In genomic region chr1:84152649-84153056, GRCh38 we compare ENCODE assay signal across 12 cellular contexts. TPM values are rescaled to one million over a fixed set of nuclear protein-coding genes. Genes with fewer than 3 reads are reported as not detected.
A peak's percentile ranks its signal among the peaks of the same experiment; 100 is the strongest.
DNase-seq lines count a peak whose midpoint lies in the region; ATAC-seq and TF ChIP-seq lines count a peak whose summit lies in the region.
"Had no signal": no experiment of that assay in that cellular context is flagged by ENCODE, and none has a peak within 500 bp of the region (broad histone marks: within the 10 kb centered on the region; RNA-seq: fewer than 3 reads in every experiment).

No MANE protein-coding gene starts in this region.

- H2AFZ ChIP-seq in GM23248, result no peak overlapping the region

- no peaks in the 10 kb centered on the region for H3K9me3 ChIP-seq in right atrium auricular region
- no peaks in the 10 kb centered on the region for H3K9me3 ChIP-seq in GM23248 (ENCODE audit: low read depth)
- H3K9me3 ChIP-seq in MG63, result no peaks in the 10 kb centered on the region
- H3K9me3 ChIP-seq: gastrocnemius medialis had no signal

- DNase-seq in immature natural killer cell (no peak), right atrium auricular region (ENCODE audit: low spot score) (no peak), GM23248 (no peak), MG63 (no peak), NCI-H1417 treated with DMSO at 0.1 percent for 48 hours (lab: John Stamatoyannopoulos, UW) (no peak)
- DNase-seq: gastrocnemius medialis, NCI-H446, posterior cingulate gyrus, trophoblast cell had no signal

- H3K4me3 ChIP-seq in right atrium auricular region (no peak overlapping the region), GM23248 (no peak overlapping the region), MG63 (no peak overlapping the region)
- H3K4me3 ChIP-seq: gastrocnemius medialis had no signal

- H3K79me2 ChIP-seq in GM23248 (ENCODE audit: insufficient read depth), result no peaks in the 10 kb centered on the region

- peak overlapping the region; percentile 27 to 81 (median 65) for H3K27ac Mint-ChIP-seq in immature natural killer cell

- H3F3A ChIP-seq in GM23248 (ENCODE audit: insufficient read depth), result peaks cover 19% of the 10 kb centered on the region; the same call in 1 of the 2 replicates

- no peak overlapping the region for H3K9ac ChIP-seq in GM23248

- WGBS in GM23248 (ENCODE audit: low coverage in 1 of 2, low lambda C conversion rate in 2 of 2, missing lambda C conversion rate in 2 of 2), 2 experiments, result 98 to 100% methylated on average over 3 of the region's 3 CpGs

- H4K20me1 ChIP-seq in GM23248 (ENCODE audit: insufficient read depth), result no peaks in the 10 kb centered on the region; the same call in 1 of the 2 replicates

- TF ChIP-seq CTCF in right atrium auricular region (IDR thresholded peaks at IDR 0.05), result no peak

- H3K4me1 ChIP-seq in right atrium auricular region (no peaks in the 10 kb centered on the region), GM23248 (ENCODE audit: insufficient read depth) (peaks cover 8% of the 10 kb centered on the region)
- H3K4me1 ChIP-seq: gastrocnemius medialis had no signal

- in situ Hi-C loops in GM23248 (cut with MboI), result loop anchor here (10.0 to 25.0 kb wide), 3 partner anchors 282 to 762 kb away; no protein-coding TSS in a partner anchor

- H3K36me3 ChIP-seq in right atrium auricular region (no peaks in the 10 kb centered on the region), GM23248 (ENCODE audit: low read depth) (no peaks in the 10 kb centered on the region), MG63 (no peaks in the 10 kb centered on the region)
- H3K36me3 ChIP-seq: gastrocnemius medialis had no signal

- no peaks in the 10 kb centered on the region for H3K27me3 ChIP-seq in right atrium auricular region
- no peaks in the 10 kb centered on the region for H3K27me3 ChIP-seq in GM23248 (replicated peaks; ENCODE audit: insufficient read depth)
- no peaks in the 10 kb centered on the region for H3K27me3 ChIP-seq in MG63
- H3K27me3 ChIP-seq: gastrocnemius medialis had no signal

- no peaks in the 10 kb centered on the region for H3K27me3 Mint-ChIP-seq in immature natural killer cell (ENCODE audit: low read depth in 3 of 3)

- H3K27ac ChIP-seq in right atrium auricular region (no peak overlapping the region), GM23248 (no peak overlapping the region)
- H3K27ac ChIP-seq: gastrocnemius medialis had no signal

- peak; percentile 79 for ATAC-seq in GM18508 (IDR thresholded peaks at IDR 0.05; ENCODE audit: insufficient read depth, unreplicated experiment)
- peak; percentile 87 for ATAC-seq in GM21526 (IDR thresholded peaks at IDR 0.05; ENCODE audit: low FRiP score, unreplicated experiment)
- peak; percentile 76 for ATAC-seq in HG03457 (IDR thresholded peaks at IDR 0.05; ENCODE audit: unreplicated experiment)
- ATAC-seq: gastrocnemius medialis had no signal

- no peaks in the 10 kb centered on the region for H3K9me2 ChIP-seq in GM23248 (ENCODE audit: insufficient read depth)

- no peak overlapping the region for H3K4me2 ChIP-seq in GM23248 (ENCODE audit: unreplicated experiment)

- H3K9me3 Mint-ChIP-seq in immature natural killer cell, result no peaks in the 10 kb centered on the region

- peaks cover 9 to 16% (median 15%) of the 10 kb centered on the region in 3 donors for H3K36me3 Mint-ChIP-seq in immature natural killer cell

- peaks cover 86 to 92% of the 10 kb centered on the region in 2 donors for H3K4me1 Mint-ChIP-seq in immature natural killer cell

- peak overlapping the region in 4 of 5 donors; percentile 2 to 70 (median 50) for H3K4me3 Mint-ChIP-seq in immature natural killer cell

RNA-seq across cellular contexts. Expression of gene PRKACB, which starts 8.6 kb away (rescaled TPM):
- 100 to 1,000 TPM; 129 to 147 (median 131) TPM for polyA plus RNA-seq in immature natural killer cell
- total RNA-seq in right atrium auricular region, result 10 to 100 TPM; 25.2 to 35.0 TPM
- 21.9 and 23.9 TPM in 2 replicates for total RNA-seq in GM23248 (2014; rRNA removed; shearing (Covaris generic))
- polyA plus RNA-seq in GM23248 (2016; fragmentation: Nextera tagmentation; extraction: Ambion mirVana), result 24.9 and 25.6 TPM in 2 replicates
- 6.7 and 8.2 TPM in 2 replicates for total RNA-seq in MG63 (2014; rRNA removed; shearing (Covaris generic); ENCODE audit: low replicate concordance)
